Comparison of ENCODE assay signal across 9 cellular contexts in the genomic region with DNA sequence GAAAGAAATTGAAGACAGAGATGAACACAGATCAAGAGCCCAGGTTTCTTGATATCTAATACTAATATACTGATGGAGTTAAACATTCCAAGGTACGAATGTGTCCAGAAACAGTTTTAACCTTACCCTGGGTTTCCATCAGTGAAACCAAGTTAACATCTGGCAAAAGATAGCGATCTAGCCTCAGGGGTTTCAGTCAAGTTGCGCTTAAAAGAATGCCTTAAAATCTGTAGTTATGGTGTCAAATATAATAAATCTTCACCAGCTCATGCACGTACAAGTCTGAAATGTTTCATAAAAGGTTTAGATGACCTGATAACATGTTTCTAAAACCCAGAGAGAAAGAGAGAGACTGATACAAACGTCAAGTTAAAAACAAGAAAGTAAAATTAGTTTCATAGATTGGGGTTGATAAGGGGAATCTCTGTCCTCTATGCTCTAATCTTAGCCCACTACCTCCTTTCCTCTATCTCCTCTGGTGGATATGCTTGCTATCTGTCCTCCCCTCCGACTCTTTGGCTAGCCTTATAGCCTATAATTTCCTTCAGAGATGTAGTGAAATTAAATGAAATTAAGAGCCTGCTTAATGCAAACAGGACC. TPM values are rescaled to one million over a fixed set of nuclear protein-coding genes. Genes with fewer than 3 reads are reported as not detected.
DNase-seq lines count a peak whose midpoint lies in the region; ATAC-seq and TF ChIP-seq lines count a peak whose summit lies in the region.
"Had no signal": no experiment of that assay in that cellular context is flagged by ENCODE, and none has a peak within 500 bp of the region (broad histone marks: within the 10 kb centered on the region; RNA-seq: fewer than 3 reads in every experiment).

No MANE protein-coding gene starts in this region.

- no peak for DNase-seq in activated naive CD4-positive, alpha-beta T cell treated with Interleukin-2 at 50 U/mL for 16 hours
- DNase-seq in ascending aorta (ENCODE audit: low spot score in 2 of 2) (no peak), mesenteric fat pad (ENCODE audit: low spot score) (no peak), NCI-H526 (lab: John Stamatoyannopoulos, UW) (no peak)
- DNase-seq: stimulated activated CD4-positive, alpha-beta T cell treated with anti-CD3 and anti-CD28 coated beads, Interleukin-2, amount 100 ng/mL, for 24 hours had no signal

- no peaks in the 10 kb centered on the region for H3K36me3 ChIP-seq in ascending aorta
- no peaks in the 10 kb centered on the region for H3K36me3 ChIP-seq in mucosa of rectum (ENCODE audit: control insufficient read depth in 2 of 2, insufficient read depth in 2 of 2, low read length in 2 of 2)
- H3K36me3 ChIP-seq in urinary bladder (ENCODE audit: insufficient read depth), result no peaks in the 10 kb centered on the region

- no peak for TF ChIP-seq CTCF in ascending aorta (IDR thresholded peaks at IDR 0.05)

- no peaks in the 10 kb centered on the region for H3K36me3 Mint-ChIP-seq in activated naive CD4-positive, alpha-beta T cell treated with anti-CD3 and anti-CD28 coated beads, Interleukin-2, amount 50 U/mL, for 24 hours

- no peaks in the 10 kb centered on the region for H3K9me3 Mint-ChIP-seq in activated naive CD4-positive, alpha-beta T cell treated with anti-CD3 and anti-CD28 coated beads, Interleukin-2, amount 50 U/mL, for 24 hours

- peak overlapping the region; percentile 85 for H3K4me3 Mint-ChIP-seq in activated naive CD4-positive, alpha-beta T cell treated with anti-CD3 and anti-CD28 coated beads, Interleukin-2, amount 50 U/mL, for 24 hours

- WGBS in urinary bladder, result 51% methylated on average over 6 of the region's 6 CpGs

- H3K27me3 Mint-ChIP-seq in activated naive CD4-positive, alpha-beta T cell treated with anti-CD3 and anti-CD28 coated beads, Interleukin-2, amount 50 U/mL, for 24 hours, result no peaks in the 10 kb centered on the region

- intact Hi-C loops in ascending aorta (cut with DNase I), result loop anchor here (1.0 to 2.0 kb wide), 4 partner anchors 16 to 83 kb away; a partner anchor contains a TSS

- H3K4me1 Mint-ChIP-seq in activated naive CD4-positive, alpha-beta T cell treated with anti-CD3 and anti-CD28 coated beads, Interleukin-2, amount 50 U/mL, for 24 hours, result peaks cover 31% of the 10 kb centered on the region

- H3K9me3 ChIP-seq in ascending aorta, result no peaks in the 10 kb centered on the region
- no peaks in the 10 kb centered on the region for H3K9me3 ChIP-seq in mucosa of rectum (ENCODE audit: control insufficient read depth in 2 of 2, low read length in 2 of 2)

- no peak for ATAC-seq in esophagus mucosa

- H3K9ac ChIP-seq in mucosa of rectum (ENCODE audit: low read depth in 1 of 2, low read length in 2 of 2), result peak overlapping the region; percentile 82 to 98

- H3K27ac ChIP-seq in ascending aorta, result peak overlapping the region; percentile 93 to 97
- H3K27ac ChIP-seq in mucosa of rectum (ENCODE audit: low read depth in 2 of 2, low read length in 2 of 2), result peak overlapping the region; percentile 92 to 97
- H3K27ac ChIP-seq in urinary bladder (ENCODE audit: low read depth), result peak overlapping the region; percentile 98

- H3K27me3 ChIP-seq in ascending aorta, result no peaks in the 10 kb centered on the region
- no peaks in the 10 kb centered on the region for H3K27me3 ChIP-seq in mucosa of rectum (ENCODE audit: control insufficient read depth in 2 of 2, insufficient read depth in 2 of 2, low read length in 2 of 2)

- H3K4me3 ChIP-seq in ascending aorta, result peak overlapping the region in 1 of 2 donors; percentile 62
- H3K4me3 ChIP-seq in mucosa of rectum (ENCODE audit: low read length in 2 of 2), result no peak overlapping the region
- no peak overlapping the region for H3K4me3 ChIP-seq in urinary bladder (ENCODE audit: low read depth, low read length)

- H3K4me1 ChIP-seq in ascending aorta (peaks cover 0 to 23% of the 10 kb centered on the region in 2 donors), mucosa of rectum (ENCODE audit: control insufficient read depth in 2 of 2, insufficient read depth in 2 of 2, low read length in 2 of 2) (peaks cover 16 to 40% of the 10 kb centered on the region in 2 donors), urinary bladder (ENCODE audit: insufficient read depth) (no peaks in the 10 kb centered on the region)

- peak overlapping the region; percentile 97 for H3K27ac Mint-ChIP-seq in activated naive CD4-positive, alpha-beta T cell treated with anti-CD3 and anti-CD28 coated beads, Interleukin-2, amount 50 U/mL, for 24 hours

RNA-seq across cellular contexts. Expression of a gene that starts 18.6 kb away (rescaled TPM):
- total RNA-seq in ascending aorta (4,268 TPM), urinary bladder (219 TPM), mesenteric fat pad (1,900 TPM), esophagus mucosa (125 TPM)
- polyA plus RNA-seq in urinary bladder, result 1,557 TPM
